Comparison of ENCODE assay signal across 19 cellular contexts in genomic region chr12:131854861-131855476, GRCh38. TPM values are rescaled to one million over a fixed set of nuclear protein-coding genes. Genes with fewer than 3 reads are reported as not detected.
"Had no signal": no experiment of that assay in that cellular context is flagged by ENCODE, and none has a peak within 500 bp of the region (broad histone marks: within the 10 kb centered on the region; RNA-seq: fewer than 3 reads in every experiment).

No MANE protein-coding gene starts in this region.

- FAIRE-seq: endothelial cell of umbilical vein had no signal

- H3K27ac ChIP-seq: esophagus muscularis mucosa, heart right ventricle, neural progenitor cell, ovary, spleen, thoracic aorta, upper lobe of right lung had no signal

- DNase-seq: activated B cell treated with CpG ODN at 0.5 μM for 24 hours; activated CD4-positive, alpha-beta memory T cell treated with anti-CD3 and anti-CD28 coated beads, Interleukin-2, amount 10 ng/mL, durations not matched to agents 7 days and 5 days; activated CD4-positive, alpha-beta T cell treated with anti-CD3 and anti-CD28 coated beads for 48 hours; activated CD8-positive, alpha-beta memory T cell treated with anti-CD3 and anti-CD28 coated beads, Interleukin-2, amount 10 ng/mL, durations not matched to agents 7 days and 5 days; amniotic stem cell; effector CD8-positive, alpha-beta T cell; heart right ventricle; immature natural killer cell; mesenchymal stem cell; mucosa of descending colon; naive B cell; stimulated activated naive B cell treated with anti-CD40 and anti-IgM and Interleukin-4, amounts not matched to agents 10 μg/mL and 1 μg/mL and 100 μg/mL, for 72 hours had no signal

- H3K4me1 ChIP-seq: neural progenitor cell, upper lobe of right lung had no signal

- H3K9me3 ChIP-seq: esophagus muscularis mucosa, heart right ventricle, mucosa of descending colon, ovary, spleen, thoracic aorta, upper lobe of right lung had no signal

- H3K36me3 ChIP-seq: esophagus muscularis mucosa, heart right ventricle, neural progenitor cell, ovary, spleen, thoracic aorta, upper lobe of right lung had no signal

- H3K27me3 ChIP-seq: neural progenitor cell, ovary had no signal

- H3K4me3 ChIP-seq: esophagus muscularis mucosa, heart right ventricle, mucosa of descending colon, neural progenitor cell, ovary, spleen, thoracic aorta, upper lobe of right lung had no signal

- H3K9ac ChIP-seq: neural progenitor cell had no signal

- H3K4me2 ChIP-seq: neural progenitor cell had no signal

- H2AFZ ChIP-seq: neural progenitor cell had no signal

- ATAC-seq: activated CD8-positive, alpha-beta memory T cell treated with anti-CD3 and anti-CD28 coated beads, Interleukin-2, amount 10 ng/mL, durations not matched to agents 7 days and 5 days; heart right ventricle; mucosa of descending colon; stimulated activated naive B cell treated with anti-CD40 and anti-IgM and Interleukin-4, amounts not matched to agents 10 μg/mL and 1 μg/mL and 100 μg/mL, for 72 hours; upper lobe of right lung had no signal

RNA-seq across cellular contexts. Expression of gene MMP17, which starts 26.8 kb away (rescaled TPM):
- total RNA-seq: activated CD8-positive, alpha-beta memory T cell treated with anti-CD3 and anti-CD28 coated beads, Interleukin-2, amount 10 ng/mL, durations not matched to agents 7 days and 5 days had no signal
